ENCODE assay signal across 20 cellular contexts in genomic region chr1:153251087-153251486, GRCh38.
"Had no signal": no experiment of that assay in that cellular context is flagged by ENCODE, and none has a peak within 500 bp of the region (broad histone marks: within the 10 kb centered on the region; RNA-seq: fewer than 3 reads in every experiment).

No MANE protein-coding gene starts in this region.

- ATAC-seq: Panc1, PC-3, Right ventricle myocardium inferior, SK-N-SH treated with all-trans-retinoic acid at 6 μM for 48 hours had no signal

- H3K36me3 ChIP-seq: SJCRH30 had no signal

- H3K27me3 ChIP-seq: SJCRH30 had no signal

- H3K9me3 ChIP-seq: SJCRH30 had no signal

- H3K4me3 ChIP-seq: SJCRH30 had no signal

- H3K4me1 ChIP-seq: SJCRH30 had no signal

- DNase-seq: KBM-7, NCI-H1092, NCI-H1105 treated with DMSO at 0.1 percent for 48 hours, NCI-H1417 treated with DMSO at 0.1 percent for 48 hours, NCI-H146, NCI-H1694 treated with DMSO at 0.1 percent for 48 hours, NCI-H1930, NCI-H2081, NCI-H2107, NCI-H2227 treated with DMSO at 0.1 percent for 48 hours, NCI-H524, NCI-H526 treated with DMSO at 0.1 percent for 48 hours, NCI-H748 treated with DMSO at 0.1 percent for 48 hours, PC-3, SHP77 treated with DMSO at 0.1 percent for 48 hours, SJCRH30, T-helper 1 cell had no signal

- H3K27ac ChIP-seq: SJCRH30 had no signal
